ENCODE assay signal across 9 cellular contexts in the genomic region with DNA sequence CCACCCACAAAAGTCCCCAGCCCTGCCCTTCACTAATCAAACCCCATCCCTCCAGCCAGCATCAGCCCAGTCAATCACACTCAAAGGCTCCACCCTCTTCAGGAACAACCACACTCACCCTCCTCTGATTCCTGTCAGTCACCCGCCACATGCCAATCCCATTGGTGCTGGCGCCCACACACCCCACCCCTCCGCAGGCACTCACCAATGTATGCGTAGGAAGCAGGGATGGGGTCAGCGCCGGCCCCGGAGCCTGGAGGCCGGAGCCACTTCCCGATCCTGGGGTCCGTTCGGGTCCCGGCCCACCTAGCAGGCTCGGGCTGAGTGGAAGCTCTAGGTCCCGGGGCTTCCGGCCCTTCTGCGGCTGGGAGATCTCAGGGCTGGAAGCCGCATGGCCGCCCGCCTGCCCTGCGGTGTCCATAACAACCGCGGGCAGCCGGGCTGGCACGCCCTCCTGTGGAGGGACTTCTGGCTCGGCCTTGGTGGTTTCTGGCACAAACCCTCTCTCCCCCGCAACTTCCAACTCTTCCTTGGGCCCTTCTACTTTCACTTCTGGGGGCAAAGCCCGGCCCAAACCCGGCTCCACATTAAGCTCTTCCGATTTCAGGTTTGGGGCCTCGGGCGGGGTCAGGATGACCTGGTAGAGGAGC. TPM values are rescaled to one million over a fixed set of nuclear protein-coding genes. Genes with fewer than 3 reads are reported as not detected.
A peak's percentile ranks its signal among the peaks of the same experiment; 100 is the strongest.
DNase-seq lines count a peak whose midpoint lies in the region; ATAC-seq and TF ChIP-seq lines count a peak whose summit lies in the region.
"Had no signal": no experiment of that assay in that cellular context is flagged by ENCODE, and none has a peak within 500 bp of the region (broad histone marks: within the 10 kb centered on the region; RNA-seq: fewer than 3 reads in every experiment).

No MANE protein-coding gene starts in this region.

- no peaks in the 10 kb centered on the region for H3K4me1 ChIP-seq in lung (ENCODE audit: control insufficient read depth in 2 of 2, insufficient read depth in 2 of 2, low read length in 2 of 2)

- no peaks in the 10 kb centered on the region for H3K27me3 Mint-ChIP-seq in activated naive CD8-positive, alpha-beta T cell treated with anti-CD3 and anti-CD28 coated beads for 36 hours

- H3K4me3 ChIP-seq in GM08714 (ENCODE audit: low read length) (peak overlapping the region; percentile 4; the same call in 1 of the 2 replicates), lung (no peak overlapping the region)

- H3K36me3 Mint-ChIP-seq in activated naive CD8-positive, alpha-beta T cell treated with anti-CD3 and anti-CD28 coated beads for 36 hours: peaks cover 37% of the 10 kb centered on the region

- H3K27ac Mint-ChIP-seq in activated naive CD8-positive, alpha-beta T cell treated with anti-CD3 and anti-CD28 coated beads for 36 hours: peak overlapping the region; percentile 72

- WGBS in lung, 2 donors: 13 to 63% methylated on average over 24 to 31 of the region's 31 CpGs

- H3K27ac ChIP-seq in lung (ENCODE audit: low read depth in 1 of 2, low read length in 1 of 2): no peak overlapping the region
- H3K27ac ChIP-seq: VCaP had no signal

- peak; percentile 64 for ATAC-seq in HG03097 (IDR thresholded peaks at IDR 0.05; ENCODE audit: low FRiP score, unreplicated experiment)
- peak; percentile 90 for ATAC-seq in lung (ENCODE audit: insufficient read depth, low FRiP score)
- no peak for ATAC-seq in HG03442 (IDR thresholded peaks at IDR 0.05; ENCODE audit: unreplicated experiment)
- ATAC-seq in HG03432 (IDR thresholded peaks at IDR 0.05; ENCODE audit: unreplicated experiment): no peak

- H3K9me3 ChIP-seq in lung (ENCODE audit: control insufficient read depth in 2 of 2, insufficient read depth in 1 of 2, low read length in 1 of 2): peaks cover 0 to 10% of the 10 kb centered on the region in 2 donors

- H3K4me3 Mint-ChIP-seq in activated naive CD8-positive, alpha-beta T cell treated with anti-CD3 and anti-CD28 coated beads for 36 hours: peak overlapping the region; percentile 50

- H3K27me3 ChIP-seq in lung (ENCODE audit: control insufficient read depth, insufficient read depth): no peaks in the 10 kb centered on the region

- no peaks in the 10 kb centered on the region for H3K9me3 Mint-ChIP-seq in activated naive CD8-positive, alpha-beta T cell treated with anti-CD3 and anti-CD28 coated beads for 36 hours

- no peak for TF ChIP-seq CTCF in lung (IDR thresholded peaks at IDR 0.05; ENCODE audit: control extremely low read depth, extremely low read depth)

- DNase-seq in activated naive CD8-positive, alpha-beta T cell treated with anti-CD3 and anti-CD28 coated beads for 36 hours: no peak
- peak; percentile 72 for DNase-seq in lung (ENCODE audit: low spot score)
- no peak for DNase-seq in glomerular visceral epithelial cell (ENCODE audit: extremely low spot score)
- no peak for DNase-seq in 8988T

- H3K4me1 Mint-ChIP-seq in activated naive CD8-positive, alpha-beta T cell treated with anti-CD3 and anti-CD28 coated beads for 36 hours: peaks cover 11% of the 10 kb centered on the region

- peaks cover 10 to 19% of the 10 kb centered on the region in 2 donors for H3K36me3 ChIP-seq in lung (ENCODE audit: control insufficient read depth in 2 of 2, insufficient read depth in 2 of 2, low read length in 2 of 2)

RNA-seq across cellular contexts. Expression of a gene that starts 7.9 kb away (rescaled TPM):
- total RNA-seq in activated naive CD8-positive, alpha-beta T cell treated with anti-CD3 and anti-CD28 coated beads for 36 hours: 1 to 10 TPM in 1 of 2 experiments, under 1 TPM in 1; 0.90 to 1.9 TPM
- total RNA-seq in lung: 10 to 100 TPM; 11.3 to 23.6 TPM
- 10 to 100 TPM; 22.5 to 88.8 TPM for polyA plus RNA-seq in lung

RNA-seq across cellular contexts. Expression of a gene that starts 12.7 kb away (rescaled TPM):
- 10 to 100 TPM; 65.4 to 67.5 TPM for total RNA-seq in activated naive CD8-positive, alpha-beta T cell treated with anti-CD3 and anti-CD28 coated beads for 36 hours
- 10 to 100 TPM in 1 of 2 donors, 1 to 10 TPM in 1; 9.8 to 36.0 TPM for total RNA-seq in lung
- polyA plus RNA-seq in lung: 10 to 100 TPM; 16.4 to 37.6 TPM

RNA-seq across cellular contexts. Expression of a gene that starts 18.0 kb away (rescaled TPM):
- 1 to 10 TPM in 1 of 2 experiments, under 1 TPM in 1; 0.91 to 1.4 TPM for total RNA-seq in activated naive CD8-positive, alpha-beta T cell treated with anti-CD3 and anti-CD28 coated beads for 36 hours
- total RNA-seq in lung: 1 to 10 TPM in 1 of 2 donors, under 1 TPM in 1; 0.11 to 1.3 TPM
- 1 to 10 TPM; 1.4 to 4.5 TPM for polyA plus RNA-seq in lung

RNA-seq across cellular contexts. Expression of a gene that starts 21.3 kb away (rescaled TPM):
- total RNA-seq in activated naive CD8-positive, alpha-beta T cell treated with anti-CD3 and anti-CD28 coated beads for 36 hours: 100 to 1,000 TPM; 150 to 154 TPM
- total RNA-seq in lung: 10 to 100 TPM; 58.0 to 98.9 TPM
- 100 to 1,000 TPM; 142 to 153 TPM for polyA plus RNA-seq in lung

RNA-seq across cellular contexts. Expression of a gene that starts 55.4 kb away (rescaled TPM):
- 1 to 10 TPM; 2.7 to 3.2 TPM for total RNA-seq in activated naive CD8-positive, alpha-beta T cell treated with anti-CD3 and anti-CD28 coated beads for 36 hours
- total RNA-seq in lung: 1,000 to 10,000 TPM in 1 of 2 donors, 10 to 100 TPM in 1; 65.3 to 1,983 TPM
- 1,000 to 10,000 TPM; 1,299 to 2,202 TPM for polyA plus RNA-seq in lung

Comparison
In these comparisons a context has a peak if more than half of its experiments do, and no peak if none do; other contexts are left out.
1. ATAC-seq: peak in HG03097 (single experiment) and lung (single experiment); none in HG03442 (single experiment) and HG03432 (single experiment).
2. RNA of a gene that starts 7.9 kb away (total RNA-seq): 11.3 to 23.6 TPM in lung; 0.90 to 1.9 TPM in activated naive CD8-positive, alpha-beta T cell treated with anti-CD3 and anti-CD28 coated beads for 36 hours; every median in the first group is over 4 times any median in the second.